27 cellular contexts compared by ENCODE assay signal in the genomic region with DNA sequence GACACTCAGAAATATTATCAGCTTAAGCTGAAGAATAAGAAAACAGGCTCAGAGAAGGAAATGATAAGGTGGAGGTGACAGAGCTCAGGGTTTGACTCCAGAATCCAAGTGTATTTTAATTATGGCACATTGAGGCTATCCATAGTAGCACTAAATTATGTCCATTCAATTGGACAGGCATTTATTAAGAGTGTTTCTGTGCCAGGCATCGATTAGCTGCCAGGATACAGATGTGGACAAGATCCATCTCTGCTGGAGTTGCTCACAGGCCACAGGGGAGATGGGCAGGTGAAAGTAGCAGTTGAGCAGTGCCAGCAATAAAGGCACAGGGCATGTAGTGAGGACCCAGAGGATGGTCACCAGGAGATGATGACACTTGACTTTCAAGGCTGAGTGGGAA.
"Had no signal": no experiment of that assay in that cellular context is flagged by ENCODE, and none has a peak within 500 bp of the region (broad histone marks: within the 10 kb centered on the region; RNA-seq: fewer than 3 reads in every experiment).

No MANE protein-coding gene starts in this region.

- H3K36me3 Mint-ChIP-seq: activated naive CD8-positive, alpha-beta T cell; stimulated activated memory B cell treated with anti-CD40 and anti-IgM and Interleukin-4, amounts not matched to agents 10 μg/mL and 1 μg/mL and 100 μg/mL, for 72 hours had no signal

- H3K9me3 Mint-ChIP-seq: activated T-helper 2 cell treated with anti-CD3 and anti-CD28 coated beads, Interferon-gamma antibody, Interleukin-2, Interleukin-4, amounts not matched to agents 10 μg/mL and 5 μg/mL and 100 μg/mL, durations not matched to agents 14 hours and 24 hours and 36 hours had no signal

- H3K27ac Mint-ChIP-seq: activated B cell treated with CpG ODN at 0.5 μM for 24 hours; activated CD4-positive, alpha-beta T cell treated with anti-CD3 and anti-CD28 coated beads for 36 hours; activated naive CD8-positive, alpha-beta T cell; activated T-helper 2 cell treated with anti-CD3 and anti-CD28 coated beads, Interferon-gamma antibody, Interleukin-2, Interleukin-4, amounts not matched to agents 10 μg/mL and 5 μg/mL and 100 μg/mL, durations not matched to agents 14 hours and 24 hours and 36 hours; stimulated activated memory B cell treated with anti-CD40 and anti-IgM and Interleukin-4, amounts not matched to agents 10 μg/mL and 1 μg/mL and 100 μg/mL, for 72 hours had no signal

- DNase-seq: activated B cell treated with CpG ODN at 0.5 μM for 24 hours; activated CD4-positive, alpha-beta T cell treated with anti-CD3 and anti-CD28 coated beads for 36 hours; activated CD4-positive, alpha-beta T cell treated with anti-CD3 and anti-CD28 coated beads, Interleukin-2, amount 50 U/mL, for 4 hours; activated CD8-positive, alpha-beta memory T cell treated with anti-CD3 and anti-CD28 coated beads for 24 hours; activated CD8-positive, alpha-beta memory T cell treated with anti-CD3 and anti-CD28 coated beads, Interleukin-2, amount 50 U/mL, for 48 hours; activated naive CD4-positive, alpha-beta T cell; activated T-cell treated with anti-CD3 and anti-CD28 coated beads, Interleukin-2, amount 50 U/mL, for 4 hours; adrenal gland; brain microvascular endothelial cell; dermis blood vessel endothelial cell; effector memory CD4-positive, alpha-beta T cell; glutamatergic neuron; kidney glomerular epithelial cell; left ventricle myocardium inferior; mucosa of descending colon; occipital lobe; posterior cingulate gyrus; sigmoid colon; stimulated activated CD4-positive, alpha-beta T cell treated with anti-CD3 and anti-CD28 coated beads, Interleukin-15, amount 100 ng/mL, for 24 hours; transverse colon had no signal

- H3K4me1 Mint-ChIP-seq: activated B cell treated with CpG ODN at 0.5 μM for 24 hours; activated CD4-positive, alpha-beta T cell treated with anti-CD3 and anti-CD28 coated beads for 36 hours; stimulated activated memory B cell treated with anti-CD40 and anti-IgM and Interleukin-4, amounts not matched to agents 10 μg/mL and 1 μg/mL and 100 μg/mL, for 72 hours had no signal

- H3K27ac ChIP-seq: adrenal gland, ascending aorta, brain microvascular endothelial cell, esophagus muscularis mucosa, hepatocyte, sigmoid colon, transverse colon had no signal

- H3K27me3 Mint-ChIP-seq: activated B cell treated with CpG ODN at 0.5 μM for 24 hours; activated naive CD8-positive, alpha-beta T cell; stimulated activated memory B cell treated with anti-CD40 and anti-IgM and Interleukin-4, amounts not matched to agents 10 μg/mL and 1 μg/mL and 100 μg/mL, for 72 hours had no signal

- ATAC-seq: activated CD4-positive, alpha-beta T cell treated with anti-CD3 and anti-CD28 coated beads for 36 hours; activated T-cell treated with anti-CD3 and anti-CD28 coated beads, Interleukin-2, amount 50 U/mL, for 4 hours; stimulated activated memory B cell treated with anti-CD40 and anti-IgM and Interleukin-4, amounts not matched to agents 10 μg/mL and 1 μg/mL and 100 μg/mL, for 72 hours had no signal

- H3K4me3 Mint-ChIP-seq: activated B cell treated with CpG ODN at 0.5 μM for 24 hours; activated CD4-positive, alpha-beta T cell treated with anti-CD3 and anti-CD28 coated beads for 36 hours; activated naive CD8-positive, alpha-beta T cell; activated T-cell treated with anti-CD3 and anti-CD28 coated beads, Interleukin-2, amount 50 U/mL, for 4 hours; neural crest cell; stimulated activated memory B cell treated with anti-CD40 and anti-IgM and Interleukin-4, amounts not matched to agents 10 μg/mL and 1 μg/mL and 100 μg/mL, for 72 hours had no signal
